In the genomic region with DNA sequence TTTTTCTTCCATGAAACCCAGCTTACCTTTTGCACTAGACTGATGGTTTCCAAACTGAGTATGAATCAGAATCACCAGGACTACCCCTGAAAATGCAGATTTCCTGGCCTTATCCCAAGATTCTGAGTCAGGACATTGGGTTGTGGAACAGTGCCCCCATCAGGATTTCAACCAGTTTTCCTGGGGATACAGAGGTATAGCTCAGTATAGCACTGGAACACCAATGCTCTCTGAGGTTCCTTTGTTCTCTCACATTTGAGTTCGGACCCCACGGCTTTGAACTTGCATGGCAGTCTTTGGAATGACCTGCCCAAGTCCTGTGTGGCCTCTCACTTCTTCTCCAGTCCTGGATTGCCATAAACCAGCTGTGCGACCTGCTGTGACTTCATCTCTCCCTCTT, we compare ENCODE assay signal across 11 cellular contexts. TPM values are rescaled to one million over a fixed set of nuclear protein-coding genes. Genes with fewer than 3 reads are reported as not detected.
DNase-seq lines count a peak whose midpoint lies in the region; ATAC-seq, FAIRE-seq and TF ChIP-seq lines count a peak whose summit lies in the region.
"Had no signal": no experiment of that assay in that cellular context is flagged by ENCODE, and none has a peak within 500 bp of the region (broad histone marks: within the 10 kb centered on the region; RNA-seq: fewer than 3 reads in every experiment).

No MANE protein-coding gene starts in this region.

- TF ChIP-seq POLR2A in esophagus squamous epithelium (IDR thresholded peaks at IDR 0.05) = no peak
- no peak for TF ChIP-seq POLR2A in GM12892 (IDR thresholded peaks at IDR 0.05; ENCODE audit: low read depth, low read length)

- no peaks in the 10 kb centered on the region for H3K27me3 ChIP-seq in BLaER1 treated with 17β-estradiol and CSF1 and Interleukin-3, amounts not matched to agents 10 nM and 100 nM
- H3K27me3 ChIP-seq in esophagus squamous epithelium = peaks cover 0 to 10% (median 0%) of the 10 kb centered on the region in 4 donors

- H3K36me3 ChIP-seq in BLaER1 treated with 17β-estradiol and CSF1 and Interleukin-3, amounts not matched to agents 10 nM and 100 nM = no peaks in the 10 kb centered on the region
- H3K36me3 ChIP-seq in esophagus squamous epithelium = no peaks in the 10 kb centered on the region
- H3K36me3 ChIP-seq in mucosa of descending colon (ENCODE audit: low read depth) = no peaks in the 10 kb centered on the region

- FAIRE-seq in GM12892 (lab: Jason Lieb, UNC) = no peak

- WGBS in esophagus squamous epithelium, 2 donors = 51 to 54% methylated on average over 3 of the region's 3 CpGs

- TF ChIP-seq CTCF in esophagus squamous epithelium (IDR thresholded peaks at IDR 0.05) (peak in 5 of 6 experiments; percentile 16 to 58 (median 30)), mucosa of descending colon (IDR thresholded peaks at IDR 0.05) (no peak)

- H3K9ac ChIP-seq in BLaER1 treated with 17β-estradiol and CSF1 and Interleukin-3, amounts not matched to agents 10 nM and 100 nM = peak overlapping the region in 5 of 11 experiments; percentile 7 to 54 (median 45); a peak in 3 of 22 replicates

- H3K9me3 ChIP-seq in BLaER1 treated with 17β-estradiol and CSF1 and Interleukin-3, amounts not matched to agents 10 nM and 100 nM (replicated peaks in 1 of 11) = no peaks in the 10 kb centered on the region
- no peaks in the 10 kb centered on the region for H3K9me3 ChIP-seq in esophagus squamous epithelium
- no peaks in the 10 kb centered on the region for H3K9me3 ChIP-seq in mucosa of descending colon

- no peaks in the 10 kb centered on the region for H4K20me1 ChIP-seq in BLaER1 treated with 17β-estradiol and CSF1 and Interleukin-3, amounts not matched to agents 10 nM and 100 nM

- H3K4me2 ChIP-seq in BLaER1 treated with 17β-estradiol and CSF1 and Interleukin-3, amounts not matched to agents 10 nM and 100 nM = peak overlapping the region in 8 of 11 experiments; percentile 40 to 83 (median 70); a peak in 14 of 22 replicates

- DNase-seq in OCI-M1 (lab: John Stamatoyannopoulos, UW) (peak; percentile 18), esophagus squamous epithelium (lab: John Stamatoyannopoulos, UW) (no peak), mucosa of descending colon (no peak), SKM-1 treated with dmso at 0.1 percent for 144 hours (lab: John Stamatoyannopoulos, UW; ENCODE audit: unreplicated experiment) (no peak), NCI-H2107 treated with DMSO at 0.1 percent for 48 hours (lab: John Stamatoyannopoulos, UW; ENCODE audit: unreplicated experiment) (no peak), GM12892 (ENCODE audit: insufficient read length) (no peak)
- DNase-seq: activated naive CD8-positive, alpha-beta T cell treated with anti-CD3 and anti-CD28 coated beads, Interleukin-2, amount 50 U/mL, for 24 hours; nephron progenitor cell had no signal

- peaks cover 0 to 98% (median 33%) of the 10 kb centered on the region in 10 experiments; a peak in 14 of 20 replicates for H3K4me1 ChIP-seq in BLaER1 treated with 17β-estradiol and CSF1 and Interleukin-3, amounts not matched to agents 10 nM and 100 nM
- H3K4me1 ChIP-seq in esophagus squamous epithelium (peaks cover 0 to 19% (median 12%) of the 10 kb centered on the region in 3 donors), mucosa of descending colon (ENCODE audit: low read depth) (no peaks in the 10 kb centered on the region)

- H3K27ac ChIP-seq in BLaER1 treated with 17β-estradiol and CSF1 and Interleukin-3, amounts not matched to agents 10 nM and 100 nM = peak overlapping the region in 10 of 11 experiments; percentile 4 to 75 (median 59); a peak in 18 of 22 replicates
- H3K27ac ChIP-seq in esophagus squamous epithelium = peak overlapping the region in 1 of 4 donors; percentile 42

- ATAC-seq in mucosa of descending colon (peak; percentile 35), HG02610 (IDR thresholded peaks at IDR 0.05; ENCODE audit: unreplicated experiment) (no peak)
- ATAC-seq: activated naive CD8-positive, alpha-beta T cell treated with anti-CD3 and anti-CD28 coated beads, Interleukin-2, amount 50 U/mL, for 24 hours; stimulated activated memory B cell treated with anti-CD40 and anti-IgM and Interleukin-4, amounts not matched to agents 10 μg/mL and 1 μg/mL and 100 μg/mL, for 72 hours had no signal

- intact Hi-C loops in esophagus squamous epithelium (cut with DNase I) (loop anchor here (5.0 kb wide), 1 partner anchor 104 kb away; no protein-coding TSS in a partner anchor), mucosa of descending colon (cut with DNase I, micrococcal nuclease) (loop anchor here (10.0 kb wide), 1 partner anchor 102 kb away; no protein-coding TSS in a partner anchor)

- no peak overlapping the region for H3K4me3 ChIP-seq in BLaER1 treated with 17β-estradiol and CSF1 and Interleukin-3, amounts not matched to agents 10 nM and 100 nM
- H3K4me3 ChIP-seq in esophagus squamous epithelium (no peak overlapping the region), mucosa of descending colon (no peak overlapping the region)

RNA-seq across cellular contexts. Expression of gene CCL8, which starts 12.8 kb away (rescaled TPM):
- total RNA-seq in esophagus squamous epithelium = under 1 TPM in 1 of 4 donors, not detected in 3; 0.26 TPM
- total RNA-seq in mucosa of descending colon = 1 to 10 TPM; 1.6 to 2.7 (median 1.6) TPM
- not detected for polyA plus RNA-seq in GM12892 (2012; ENCODE audit: missing spikeins)

RNA-seq across cellular contexts. Expression of gene CCL11, which starts 20.9 kb away (rescaled TPM):
- total RNA-seq in esophagus squamous epithelium (1 to 10 TPM in 1 of 4 donors, under 1 TPM in 2, not detected in 1; 0.26 to 3.4 (median 0.95) TPM), mucosa of descending colon (10 to 100 TPM in 1 of 3 donors, 1 to 10 TPM in 1, under 1 TPM in 1; 0.72 to 22.3 (median 3.6) TPM)
- polyA plus RNA-seq in GM12892 (2012; ENCODE audit: missing spikeins) = not detected

RNA-seq across cellular contexts. Expression of gene CCL7, which starts 36.4 kb away (rescaled TPM):
- total RNA-seq in esophagus squamous epithelium (not detected), mucosa of descending colon (not detected)
- polyA plus RNA-seq in GM12892 (2012; ENCODE audit: missing spikeins) = not detected

RNA-seq across cellular contexts. Expression of gene CCL13, which starts 49.8 kb away (rescaled TPM):
- total RNA-seq in esophagus squamous epithelium = 1 to 10 TPM in 2 of 4 donors, under 1 TPM in 1, not detected in 1; 0.57 to 1.6 (median 1.4) TPM
- total RNA-seq in mucosa of descending colon = 1 to 10 TPM; 1.9 to 6.5 (median 2.2) TPM
- not detected for polyA plus RNA-seq in GM12892 (2012; ENCODE audit: missing spikeins)

RNA-seq across cellular contexts. Expression of gene CCL2, which starts 51.4 kb away (rescaled TPM):
- total RNA-seq in esophagus squamous epithelium (1 to 10 TPM; 4.0 to 7.9 (median 5.2) TPM), mucosa of descending colon (10 to 100 TPM in 2 of 3 donors, 1 to 10 TPM in 1; 7.1 to 65.6 (median 39.7) TPM)
- not detected for polyA plus RNA-seq in GM12892 (2012; ENCODE audit: missing spikeins)
